ENCODE assay signal across 20 cellular contexts in genomic region chr4:5158391-5158770, GRCh38.
"Had no signal": no experiment of that assay in that cellular context is flagged by ENCODE, and none has a peak within 500 bp of the region (broad histone marks: within the 10 kb centered on the region; RNA-seq: fewer than 3 reads in every experiment).

No MANE protein-coding gene starts in this region.

- ATAC-seq: activated CD8-positive, alpha-beta T cell treated with anti-CD3 and anti-CD28 coated beads, Interleukin-2, amount 10 ng/mL, durations not matched to agents 7 days and 5 days; left colon; lower lobe of right lung had no signal

- H3K9me3 ChIP-seq: esophagus muscularis mucosa, lower lobe of right lung, ovary, sigmoid colon, spleen, stomach, testis, upper lobe of left lung had no signal

- H3K4me1 ChIP-seq: esophagus muscularis mucosa, lower lobe of right lung, sigmoid colon, spleen, stomach, testis, upper lobe of left lung had no signal

- H3K27ac ChIP-seq: coronary artery, esophagus muscularis mucosa, lower lobe of right lung, ovary, sigmoid colon, spleen, stomach, testis, upper lobe of left lung, WERI-Rb-1 had no signal

- H3K4me3 ChIP-seq: coronary artery, esophagus muscularis mucosa, lower lobe of right lung, ovary, sigmoid colon, spleen, stomach, testis, upper lobe of left lung had no signal

- H3K27me3 ChIP-seq: esophagus muscularis mucosa, ovary, sigmoid colon, spleen, stomach, testis, upper lobe of left lung had no signal

- DNase-seq: activated CD4-positive, alpha-beta T cell treated with anti-CD3 and anti-CD28 coated beads for 48 hours; activated CD8-positive, alpha-beta memory T cell treated with anti-CD3 and anti-CD28 coated beads, Interleukin-2, amount 50 U/mL, for 4 hours; activated CD8-positive, alpha-beta T cell treated with anti-CD3 and anti-CD28 coated beads, Interleukin-2, amount 10 ng/mL, durations not matched to agents 7 days and 5 days; activated effector memory CD4-positive, alpha-beta T cell treated with anti-CD3 and anti-CD28 coated beads, Interleukin-2, amount 50 U/mL, for 16 hours; activated T-cell treated with anti-CD3 and anti-CD28 coated beads, Interleukin-2, amount 50 U/mL, for 48 hours; amniotic stem cell; central memory CD4-positive, alpha-beta T cell; effector CD4-positive, alpha-beta T cell; left colon; lower lobe of right lung; ovary; sigmoid colon; spleen; stomach; testis; WERI-Rb-1 had no signal

- H3K36me3 ChIP-seq: esophagus muscularis mucosa, lower lobe of right lung, ovary, sigmoid colon, spleen, stomach, upper lobe of left lung, WERI-Rb-1 had no signal

- FAIRE-seq: islet of Langerhans had no signal
